8 cellular contexts compared by ENCODE assay signal in genomic region chr15:99719096-99719541, GRCh38. TPM values are rescaled to one million over a fixed set of nuclear protein-coding genes. Genes with fewer than 3 reads are reported as not detected.
DNase-seq lines count a peak whose midpoint lies in the region; ATAC-seq and TF ChIP-seq lines count a peak whose summit lies in the region.

No MANE protein-coding gene starts in this region.

- no peaks in the 10 kb centered on the region for H3K4me1 ChIP-seq in colonic mucosa
- peaks cover 9 to 59% (median 36%) of the 10 kb centered on the region in 12 donors for H3K4me1 ChIP-seq in heart left ventricle

- intact Hi-C loops in colonic mucosa (cut with DNase I) = no loop called here
- intact Hi-C loops in heart left ventricle (cut with DNase I) = no loop called here

- H3K27me3 ChIP-seq in colonic mucosa (no peaks in the 10 kb centered on the region), heart left ventricle (no peaks in the 10 kb centered on the region)

- CTCF ChIA-PET in activated CD8-positive, alpha-beta memory T cell treated with anti-CD3 and anti-CD28 coated beads, Interleukin-2, amount 10 ng/mL, durations not matched to agents 7 days and 5 days (lab: Charles Lee) = interaction anchor here (0.7 kb wide), 1 partner anchor 15 kb away, joined by 3 read pairs; no protein-coding TSS in a partner anchor

- H3K9me3 ChIP-seq in colonic mucosa (no peaks in the 10 kb centered on the region), heart left ventricle (no peaks in the 10 kb centered on the region)

- H3K27ac Mint-ChIP-seq in activated CD8-positive, alpha-beta memory T cell treated with anti-CD3 and anti-CD28 coated beads, Interleukin-2, amount 10 ng/mL, durations not matched to agents 7 days and 5 days = no peak overlapping the region
- H3K27ac Mint-ChIP-seq in T-helper 1 cell treated with Interleukin-12 subunit alpha and Interleukin-12 subunit beta and Interleukin-4 antibody, amounts not matched to agents 30 μg/mL and 1 μg/mL, for 36 hours = no peak overlapping the region

- peaks cover 29% of the 10 kb centered on the region for H3K4me1 Mint-ChIP-seq in activated CD8-positive, alpha-beta memory T cell treated with anti-CD3 and anti-CD28 coated beads, Interleukin-2, amount 10 ng/mL, durations not matched to agents 7 days and 5 days
- H3K4me1 Mint-ChIP-seq in T-helper 1 cell treated with Interleukin-12 subunit alpha and Interleukin-12 subunit beta and Interleukin-4 antibody, amounts not matched to agents 30 μg/mL and 1 μg/mL, for 36 hours (ENCODE audit: low read depth) = peaks cover 35% of the 10 kb centered on the region

- peaks cover 7% of the 10 kb centered on the region for H3K36me3 Mint-ChIP-seq in activated CD8-positive, alpha-beta memory T cell treated with anti-CD3 and anti-CD28 coated beads, Interleukin-2, amount 10 ng/mL, durations not matched to agents 7 days and 5 days
- H3K36me3 Mint-ChIP-seq in T-helper 1 cell treated with Interleukin-12 subunit alpha and Interleukin-12 subunit beta and Interleukin-4 antibody, amounts not matched to agents 30 μg/mL and 1 μg/mL, for 36 hours (ENCODE audit: low read depth) = peaks cover 12% of the 10 kb centered on the region

- no peak overlapping the region for H3K9ac ChIP-seq in colonic mucosa (ENCODE audit: low read depth in 2 of 2, low read length in 2 of 2)

- 84 to 89% (median 86%) methylated on average over 5 of the region's 5 CpGs for WGBS in heart left ventricle, 4 donors

- DNase-seq in activated CD8-positive, alpha-beta memory T cell treated with anti-CD3 and anti-CD28 coated beads, Interleukin-2, amount 10 ng/mL, durations not matched to agents 7 days and 5 days = no peak
- DNase-seq in activated CD8-positive, alpha-beta memory T cell treated with anti-CD3 and anti-CD28 coated beads for 24 hours = no peak
- no peak for DNase-seq in stimulated activated naive CD8-positive, alpha-beta T cell treated with anti-CD3 and anti-CD28 coated beads, Interleukin-15, Interleukin-2, amounts not matched to agents 100 U/mL and 50 U/mL, for 24 hours
- DNase-seq in colonic mucosa (no peak), heart left ventricle (no peak), erythroblast (lab: John Stamatoyannopoulos, UW) (no peak)

- H3K4me3 Mint-ChIP-seq in activated CD8-positive, alpha-beta memory T cell treated with anti-CD3 and anti-CD28 coated beads, Interleukin-2, amount 10 ng/mL, durations not matched to agents 7 days and 5 days = no peak overlapping the region
- H3K4me3 Mint-ChIP-seq in T-helper 1 cell treated with Interleukin-12 subunit alpha and Interleukin-12 subunit beta and Interleukin-4 antibody, amounts not matched to agents 30 μg/mL and 1 μg/mL, for 36 hours = peak overlapping the region; percentile 1

- H3K27ac ChIP-seq in colonic mucosa (no peak overlapping the region), heart left ventricle (peak overlapping the region in 2 of 12 donors; percentile 59 to 70)

- TF ChIP-seq CTCF in colonic mucosa (IDR thresholded peaks at IDR 0.05) = no peak
- TF ChIP-seq CTCF in heart left ventricle (IDR thresholded peaks at IDR 0.05) = no peak

- ATAC-seq in activated CD8-positive, alpha-beta memory T cell treated with anti-CD3 and anti-CD28 coated beads, Interleukin-2, amount 10 ng/mL, durations not matched to agents 7 days and 5 days = peak; percentile 22
- ATAC-seq in HG03045 (IDR thresholded peaks at IDR 0.05; ENCODE audit: unreplicated experiment) (peak; percentile 79), heart left ventricle (no peak)
- peak; percentile 62 for ATAC-seq in stimulated activated naive CD8-positive, alpha-beta T cell treated with anti-CD3 and anti-CD28 coated beads, Interleukin-15, Interleukin-2, amounts not matched to agents 100 U/mL and 50 U/mL, for 24 hours

- H3K9me3 Mint-ChIP-seq in activated CD8-positive, alpha-beta memory T cell treated with anti-CD3 and anti-CD28 coated beads, Interleukin-2, amount 10 ng/mL, durations not matched to agents 7 days and 5 days (ENCODE audit: low read depth) = no peaks in the 10 kb centered on the region
- no peaks in the 10 kb centered on the region for H3K9me3 Mint-ChIP-seq in T-helper 1 cell treated with Interleukin-12 subunit alpha and Interleukin-12 subunit beta and Interleukin-4 antibody, amounts not matched to agents 30 μg/mL and 1 μg/mL, for 36 hours

- H3K36me3 ChIP-seq in colonic mucosa (no peaks in the 10 kb centered on the region), heart left ventricle (peaks cover 0 to 31% (median 14%) of the 10 kb centered on the region in 9 donors)

- no peak for TF ChIP-seq POLR2A in heart left ventricle (IDR thresholded peaks at IDR 0.05)
- no peak for TF ChIP-seq POLR2A in erythroblast (IDR thresholded peaks at IDR 0.05; ENCODE audit: low read length)

- H3K27me3 Mint-ChIP-seq in activated CD8-positive, alpha-beta memory T cell treated with anti-CD3 and anti-CD28 coated beads, Interleukin-2, amount 10 ng/mL, durations not matched to agents 7 days and 5 days = no peaks in the 10 kb centered on the region
- no peaks in the 10 kb centered on the region for H3K27me3 Mint-ChIP-seq in T-helper 1 cell treated with Interleukin-12 subunit alpha and Interleukin-12 subunit beta and Interleukin-4 antibody, amounts not matched to agents 30 μg/mL and 1 μg/mL, for 36 hours (ENCODE audit: low read depth)

- H3K4me3 ChIP-seq in colonic mucosa (no peak overlapping the region), heart left ventricle (no peak overlapping the region)

RNA-seq across cellular contexts. Expression of gene LYSMD4, which starts 14.1 kb away (rescaled TPM):
- 1 to 10 TPM; 8.3 to 8.5 TPM for total RNA-seq in activated CD8-positive, alpha-beta memory T cell treated with anti-CD3 and anti-CD28 coated beads, Interleukin-2, amount 10 ng/mL, durations not matched to agents 7 days and 5 days
- total RNA-seq in colonic mucosa (1 to 10 TPM; 8.2 to 9.1 TPM), heart left ventricle (10 to 100 TPM in 5 of 9 donors, 1 to 10 TPM in 4; 8.3 to 12.8 (median 10.3) TPM)
- 10 to 100 TPM in 1 of 2 donors, 1 to 10 TPM in 1; 9.7 to 10.1 TPM for polyA plus RNA-seq in heart left ventricle

Comparison
In these comparisons a context has a peak if more than half of its experiments do, and no peak if none do; other contexts are left out.
1. ATAC-seq: peak in activated CD8-positive, alpha-beta memory T cell treated with anti-CD3 and anti-CD28 coated beads, Interleukin-2, amount 10 ng/mL, durations not matched to agents 7 days and 5 days (single experiment), HG03045 (single experiment) and stimulated activated naive CD8-positive, alpha-beta T cell treated with anti-CD3 and anti-CD28 coated beads, Interleukin-15, Interleukin-2, amounts not matched to agents 100 U/mL and 50 U/mL, for 24 hours (single experiment); none in heart left ventricle (0 of 4).